ENCODE assay signal across 8 cellular contexts in genomic region chr2:205680067-205680466, GRCh38. TPM values are rescaled to one million over a fixed set of nuclear protein-coding genes. Genes with fewer than 3 reads are reported as not detected.
A peak's percentile ranks its signal among the peaks of the same experiment; 100 is the strongest.
DNase-seq lines count a peak whose midpoint lies in the region; ATAC-seq and TF ChIP-seq lines count a peak whose summit lies in the region.

No MANE protein-coding gene starts in this region.

- peaks cover 16% of the 10 kb centered on the region for H3K4me1 ChIP-seq in SJCRH30
- peaks cover 4% of the 10 kb centered on the region for H3K4me1 ChIP-seq in iPS DF 6.9 (ENCODE audit: control insufficient read depth, insufficient read depth, low read length)

- WGBS in iPS DF 6.9 (ENCODE audit: insufficient coverage, insufficient read length) = no CpG with 5 or more reads among the region's 3 CpGs

- peak; percentile 53 for ATAC-seq in HG02642 (IDR thresholded peaks at IDR 0.05; ENCODE audit: poor library complexity, unreplicated experiment)

- in situ Hi-C loops in astrocyte of the cerebellum (cut with HindIII; ENCODE audit: low sequenced_read_pairs) = no loop called here

- no peak overlapping the region for H3K27ac ChIP-seq in 22Rv1
- no peak overlapping the region for H3K27ac ChIP-seq in SJCRH30
- no peak overlapping the region for H3K27ac ChIP-seq in iPS DF 6.9 (ENCODE audit: low read length)

- H3K27me3 ChIP-seq in SJCRH30 (no peaks in the 10 kb centered on the region), iPS DF 6.9 (ENCODE audit: control insufficient read depth, insufficient read depth, low read length) (peaks cover 20% of the 10 kb centered on the region; the same call in 1 of the 2 replicates)

- TF ChIP-seq POLR2A in NB4 (IDR thresholded peaks at IDR 0.05; ENCODE audit: extremely low read depth, insufficient read length) = no peak

- DNase-seq in NB4 (ENCODE audit: low read depth) (peak; percentile 91), SJCRH30 (peak; percentile 92 to 98), astrocyte of the cerebellum (ENCODE audit: low read depth) (peak; percentile 68), iPS DF 6.9 (ENCODE audit: low read depth, low spot score) (peak; percentile 86)
- DNase-seq in stimulated activated CD4-positive, alpha-beta T cell treated with anti-CD3 and anti-CD28 coated beads, Interleukin-2, amount 100 ng/mL, for 4 hours (ENCODE audit: low read depth) = peak; percentile 24

- H3K4me3 ChIP-seq in NB4 (ENCODE audit: low read depth, low read length) = no peak overlapping the region
- H3K4me3 ChIP-seq in SJCRH30 = no peak overlapping the region
- H3K4me3 ChIP-seq in astrocyte of the cerebellum (ENCODE audit: low read depth, low read length) = no peak overlapping the region
- H3K4me3 ChIP-seq in iPS DF 6.9 (ENCODE audit: low read length) = no peak overlapping the region

- H3K9me3 ChIP-seq in SJCRH30 (replicated peaks) = no peaks in the 10 kb centered on the region
- H3K9me3 ChIP-seq in iPS DF 6.9 (ENCODE audit: control insufficient read depth, insufficient read depth, low read length) = no peaks in the 10 kb centered on the region

- H3K36me3 ChIP-seq in SJCRH30 (no peaks in the 10 kb centered on the region), iPS DF 6.9 (ENCODE audit: control insufficient read depth, insufficient read depth, low read length) (no peaks in the 10 kb centered on the region)

- TF ChIP-seq CTCF in 22Rv1 (IDR thresholded peaks at IDR 0.05) (peak; percentile 86), GM12873 (IDR thresholded peaks at IDR 0.05; ENCODE audit: insufficient read depth, low read depth, low read length, missing control alignments) (peak; percentile 74), NB4 (IDR thresholded peaks at IDR 0.05; ENCODE audit: low read depth, low read length) (peak; percentile 59), astrocyte of the cerebellum (IDR thresholded peaks at IDR 0.05; ENCODE audit: low read depth, low read length, missing control alignments) (peak; percentile 68)

RNA-seq across cellular contexts. Expression of gene NRP2, which starts 2.2 kb away (rescaled TPM):
- total RNA-seq in SJCRH30 (2014; rRNA removed; shearing (Covaris generic)) = 57.5 and 76.4 TPM in 2 replicates

Comparison
In these comparisons a context has a peak if more than half of its experiments do, and no peak if none do; other contexts are left out.
1. DNase-seq: peak in every context shown above with its lines; median percentile 95 in SJCRH30; 91 in NB4; 86 in iPS DF 6.9; 68 in astrocyte of the cerebellum; 24 in stimulated activated CD4-positive, alpha-beta T cell treated with anti-CD3 and anti-CD28 coated beads, Interleukin-2, amount 100 ng/mL, for 4 hours.